1 cellular context compared by ENCODE assay signal in the genomic region with DNA sequence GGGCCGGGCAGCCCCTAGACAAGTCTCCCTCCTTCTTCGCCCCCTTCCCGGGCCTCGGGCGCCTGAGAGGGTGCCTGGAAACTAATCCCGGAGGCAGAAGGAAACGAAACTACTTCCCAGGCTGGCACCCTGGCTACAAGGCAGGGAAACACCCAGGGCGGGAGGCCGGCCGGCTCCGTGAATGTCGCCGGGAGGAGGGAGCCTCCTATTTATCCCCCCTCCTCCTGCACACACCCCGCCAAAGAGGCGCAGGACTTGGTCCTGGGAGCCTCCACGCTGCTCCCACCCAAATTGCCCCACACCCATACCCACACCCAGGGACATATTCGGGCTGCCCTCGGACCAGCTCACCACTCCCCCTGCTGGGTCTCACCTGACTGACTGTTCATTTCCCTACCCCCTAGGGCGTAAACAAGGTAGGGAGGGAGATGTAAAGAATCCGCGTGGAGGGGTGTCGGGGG.
TF ChIP-seq lines count a peak whose summit lies in the region.

A gene with protein sequence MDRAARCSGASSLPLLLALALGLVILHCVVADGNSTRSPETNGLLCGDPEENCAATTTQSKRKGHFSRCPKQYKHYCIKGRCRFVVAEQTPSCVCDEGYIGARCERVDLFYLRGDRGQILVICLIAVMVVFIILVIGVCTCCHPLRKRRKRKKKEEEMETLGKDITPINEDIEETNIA (minus strand): TSS at position 183 of the 461 bp plus-strand sequence. CDS start 198 bp downstream, outside the sequence.

TF ChIP-seq in HepG2, 621 proteins besides CTCF, POLR2A, EP300 and RAD21 (continued from another document and continues in another):
- TF ChIP-seq TEAD3 (CRISPR knock-in tag; optimal IDR thresholded peaks at IDR 0.05; ENCODE audit: borderline replicate concordance) = no peak
- TF ChIP-seq, protein P1, sequence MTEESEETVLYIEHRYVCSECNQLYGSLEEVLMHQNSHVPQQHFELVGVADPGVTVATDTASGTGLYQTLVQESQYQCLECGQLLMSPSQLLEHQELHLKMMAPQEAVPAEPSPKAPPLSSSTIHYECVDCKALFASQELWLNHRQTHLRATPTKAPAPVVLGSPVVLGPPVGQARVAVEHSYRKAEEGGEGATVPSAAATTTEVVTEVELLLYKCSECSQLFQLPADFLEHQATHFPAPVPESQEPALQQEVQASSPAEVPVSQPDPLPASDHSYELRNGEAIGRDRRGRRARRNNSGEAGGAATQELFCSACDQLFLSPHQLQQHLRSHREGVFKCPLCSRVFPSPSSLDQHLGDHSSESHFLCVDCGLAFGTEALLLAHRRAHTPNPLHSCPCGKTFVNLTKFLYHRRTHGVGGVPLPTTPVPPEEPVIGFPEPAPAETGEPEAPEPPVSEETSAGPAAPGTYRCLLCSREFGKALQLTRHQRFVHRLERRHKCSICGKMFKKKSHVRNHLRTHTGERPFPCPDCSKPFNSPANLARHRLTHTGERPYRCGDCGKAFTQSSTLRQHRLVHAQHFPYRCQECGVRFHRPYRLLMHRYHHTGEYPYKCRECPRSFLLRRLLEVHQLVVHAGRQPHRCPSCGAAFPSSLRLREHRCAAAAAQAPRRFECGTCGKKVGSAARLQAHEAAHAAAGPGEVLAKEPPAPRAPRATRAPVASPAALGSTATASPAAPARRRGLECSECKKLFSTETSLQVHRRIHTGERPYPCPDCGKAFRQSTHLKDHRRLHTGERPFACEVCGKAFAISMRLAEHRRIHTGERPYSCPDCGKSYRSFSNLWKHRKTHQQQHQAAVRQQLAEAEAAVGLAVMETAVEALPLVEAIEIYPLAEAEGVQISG (CRISPR knock-in tag; IDR thresholded peaks at IDR 0.05) = no peak
- no peak for TF ChIP-seq FOXA1 (IDR thresholded peaks at IDR 0.05)
- 0 out of 2 replicates have a peak, but pooled peaks have one; percentile 24 for TF ChIP-seq FOXA1 (CRISPR knock-in tag; IDR thresholded peaks at IDR 0.05)
- peak; percentile 44; the same call in 1 of the 2 replicates for TF ChIP-seq ZNF501 (CRISPR knock-in tag; IDR thresholded peaks at IDR 0.05)
- TF ChIP-seq, protein P2, sequence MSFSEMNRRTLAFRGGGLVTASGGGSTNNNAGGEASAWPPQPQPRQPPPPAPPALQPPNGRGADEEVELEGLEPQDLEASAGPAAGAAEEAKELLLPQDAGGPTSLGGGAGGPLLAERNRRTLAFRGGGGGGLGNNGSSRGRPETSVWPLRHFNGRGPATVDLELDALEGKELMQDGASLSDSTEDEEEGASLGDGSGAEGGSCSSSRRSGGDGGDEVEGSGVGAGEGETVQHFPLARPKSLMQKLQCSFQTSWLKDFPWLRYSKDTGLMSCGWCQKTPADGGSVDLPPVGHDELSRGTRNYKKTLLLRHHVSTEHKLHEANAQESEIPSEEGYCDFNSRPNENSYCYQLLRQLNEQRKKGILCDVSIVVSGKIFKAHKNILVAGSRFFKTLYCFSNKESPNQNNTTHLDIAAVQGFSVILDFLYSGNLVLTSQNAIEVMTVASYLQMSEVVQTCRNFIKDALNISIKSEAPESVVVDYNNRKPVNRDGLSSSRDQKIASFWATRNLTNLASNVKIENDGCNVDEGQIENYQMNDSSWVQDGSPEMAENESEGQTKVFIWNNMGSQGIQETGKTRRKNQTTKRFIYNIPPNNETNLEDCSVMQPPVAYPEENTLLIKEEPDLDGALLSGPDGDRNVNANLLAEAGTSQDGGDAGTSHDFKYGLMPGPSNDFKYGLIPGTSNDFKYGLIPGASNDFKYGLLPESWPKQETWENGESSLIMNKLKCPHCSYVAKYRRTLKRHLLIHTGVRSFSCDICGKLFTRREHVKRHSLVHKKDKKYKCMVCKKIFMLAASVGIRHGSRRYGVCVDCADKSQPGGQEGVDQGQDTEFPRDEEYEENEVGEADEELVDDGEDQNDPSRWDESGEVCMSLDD (CRISPR knock-in tag; IDR thresholded peaks at IDR 0.05; ENCODE audit: borderline replicate concordance) = no peak
- TF ChIP-seq, protein P3, sequence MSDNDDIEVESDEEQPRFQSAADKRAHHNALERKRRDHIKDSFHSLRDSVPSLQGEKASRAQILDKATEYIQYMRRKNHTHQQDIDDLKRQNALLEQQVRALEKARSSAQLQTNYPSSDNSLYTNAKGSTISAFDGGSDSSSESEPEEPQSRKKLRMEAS (IDR thresholded peaks at IDR 0.05) = 0 out of 2 replicates have a peak, but pooled peaks have one; percentile 4
- TF ChIP-seq, protein P4, sequence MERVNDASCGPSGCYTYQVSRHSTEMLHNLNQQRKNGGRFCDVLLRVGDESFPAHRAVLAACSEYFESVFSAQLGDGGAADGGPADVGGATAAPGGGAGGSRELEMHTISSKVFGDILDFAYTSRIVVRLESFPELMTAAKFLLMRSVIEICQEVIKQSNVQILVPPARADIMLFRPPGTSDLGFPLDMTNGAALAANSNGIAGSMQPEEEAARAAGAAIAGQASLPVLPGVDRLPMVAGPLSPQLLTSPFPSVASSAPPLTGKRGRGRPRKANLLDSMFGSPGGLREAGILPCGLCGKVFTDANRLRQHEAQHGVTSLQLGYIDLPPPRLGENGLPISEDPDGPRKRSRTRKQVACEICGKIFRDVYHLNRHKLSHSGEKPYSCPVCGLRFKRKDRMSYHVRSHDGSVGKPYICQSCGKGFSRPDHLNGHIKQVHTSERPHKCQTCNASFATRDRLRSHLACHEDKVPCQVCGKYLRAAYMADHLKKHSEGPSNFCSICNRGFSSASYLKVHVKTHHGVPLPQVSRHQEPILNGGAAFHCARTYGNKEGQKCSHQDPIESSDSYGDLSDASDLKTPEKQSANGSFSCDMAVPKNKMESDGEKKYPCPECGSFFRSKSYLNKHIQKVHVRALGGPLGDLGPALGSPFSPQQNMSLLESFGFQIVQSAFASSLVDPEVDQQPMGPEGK (CRISPR knock-in tag; IDR thresholded peaks at IDR 0.05) = peak; percentile 19; the same call in 1 of the 2 replicates
- TF ChIP-seq, protein P5, sequence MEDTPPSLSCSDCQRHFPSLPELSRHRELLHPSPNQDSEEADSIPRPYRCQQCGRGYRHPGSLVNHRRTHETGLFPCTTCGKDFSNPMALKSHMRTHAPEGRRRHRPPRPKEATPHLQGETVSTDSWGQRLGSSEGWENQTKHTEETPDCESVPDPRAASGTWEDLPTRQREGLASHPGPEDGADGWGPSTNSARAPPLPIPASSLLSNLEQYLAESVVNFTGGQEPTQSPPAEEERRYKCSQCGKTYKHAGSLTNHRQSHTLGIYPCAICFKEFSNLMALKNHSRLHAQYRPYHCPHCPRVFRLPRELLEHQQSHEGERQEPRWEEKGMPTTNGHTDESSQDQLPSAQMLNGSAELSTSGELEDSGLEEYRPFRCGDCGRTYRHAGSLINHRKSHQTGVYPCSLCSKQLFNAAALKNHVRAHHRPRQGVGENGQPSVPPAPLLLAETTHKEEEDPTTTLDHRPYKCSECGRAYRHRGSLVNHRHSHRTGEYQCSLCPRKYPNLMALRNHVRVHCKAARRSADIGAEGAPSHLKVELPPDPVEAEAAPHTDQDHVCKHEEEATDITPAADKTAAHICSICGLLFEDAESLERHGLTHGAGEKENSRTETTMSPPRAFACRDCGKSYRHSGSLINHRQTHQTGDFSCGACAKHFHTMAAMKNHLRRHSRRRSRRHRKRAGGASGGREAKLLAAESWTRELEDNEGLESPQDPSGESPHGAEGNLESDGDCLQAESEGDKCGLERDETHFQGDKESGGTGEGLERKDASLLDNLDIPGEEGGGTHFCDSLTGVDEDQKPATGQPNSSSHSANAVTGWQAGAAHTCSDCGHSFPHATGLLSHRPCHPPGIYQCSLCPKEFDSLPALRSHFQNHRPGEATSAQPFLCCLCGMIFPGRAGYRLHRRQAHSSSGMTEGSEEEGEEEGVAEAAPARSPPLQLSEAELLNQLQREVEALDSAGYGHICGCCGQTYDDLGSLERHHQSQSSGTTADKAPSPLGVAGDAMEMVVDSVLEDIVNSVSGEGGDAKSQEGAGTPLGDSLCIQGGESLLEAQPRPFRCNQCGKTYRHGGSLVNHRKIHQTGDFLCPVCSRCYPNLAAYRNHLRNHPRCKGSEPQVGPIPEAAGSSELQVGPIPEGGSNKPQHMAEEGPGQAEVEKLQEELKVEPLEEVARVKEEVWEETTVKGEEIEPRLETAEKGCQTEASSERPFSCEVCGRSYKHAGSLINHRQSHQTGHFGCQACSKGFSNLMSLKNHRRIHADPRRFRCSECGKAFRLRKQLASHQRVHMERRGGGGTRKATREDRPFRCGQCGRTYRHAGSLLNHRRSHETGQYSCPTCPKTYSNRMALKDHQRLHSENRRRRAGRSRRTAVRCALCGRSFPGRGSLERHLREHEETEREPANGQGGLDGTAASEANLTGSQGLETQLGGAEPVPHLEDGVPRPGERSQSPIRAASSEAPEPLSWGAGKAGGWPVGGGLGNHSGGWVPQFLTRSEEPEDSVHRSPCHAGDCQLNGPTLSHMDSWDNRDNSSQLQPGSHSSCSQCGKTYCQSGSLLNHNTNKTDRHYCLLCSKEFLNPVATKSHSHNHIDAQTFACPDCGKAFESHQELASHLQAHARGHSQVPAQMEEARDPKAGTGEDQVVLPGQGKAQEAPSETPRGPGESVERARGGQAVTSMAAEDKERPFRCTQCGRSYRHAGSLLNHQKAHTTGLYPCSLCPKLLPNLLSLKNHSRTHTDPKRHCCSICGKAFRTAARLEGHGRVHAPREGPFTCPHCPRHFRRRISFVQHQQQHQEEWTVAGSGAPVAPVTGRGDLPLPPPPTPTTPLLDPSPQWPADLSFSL (CRISPR knock-in tag; IDR thresholded peaks at IDR 0.05) = no peak
- TF ChIP-seq ZNF550 (CRISPR knock-in tag; IDR thresholded peaks at IDR 0.05; ENCODE audit: borderline replicate concordance) = no peak
- TF ChIP-seq, protein P6, sequence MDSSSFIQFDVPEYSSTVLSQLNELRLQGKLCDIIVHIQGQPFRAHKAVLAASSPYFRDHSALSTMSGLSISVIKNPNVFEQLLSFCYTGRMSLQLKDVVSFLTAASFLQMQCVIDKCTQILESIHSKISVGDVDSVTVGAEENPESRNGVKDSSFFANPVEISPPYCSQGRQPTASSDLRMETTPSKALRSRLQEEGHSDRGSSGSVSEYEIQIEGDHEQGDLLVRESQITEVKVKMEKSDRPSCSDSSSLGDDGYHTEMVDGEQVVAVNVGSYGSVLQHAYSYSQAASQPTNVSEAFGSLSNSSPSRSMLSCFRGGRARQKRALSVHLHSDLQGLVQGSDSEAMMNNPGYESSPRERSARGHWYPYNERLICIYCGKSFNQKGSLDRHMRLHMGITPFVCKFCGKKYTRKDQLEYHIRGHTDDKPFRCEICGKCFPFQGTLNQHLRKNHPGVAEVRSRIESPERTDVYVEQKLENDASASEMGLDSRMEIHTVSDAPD (CRISPR knock-in tag; IDR thresholded peaks at IDR 0.05) = no peak
- peak; percentile 27 for TF ChIP-seq XRCC5 (optimal IDR thresholded peaks at IDR 0.05; ENCODE audit: low read length)
- TF ChIP-seq, protein P7, sequence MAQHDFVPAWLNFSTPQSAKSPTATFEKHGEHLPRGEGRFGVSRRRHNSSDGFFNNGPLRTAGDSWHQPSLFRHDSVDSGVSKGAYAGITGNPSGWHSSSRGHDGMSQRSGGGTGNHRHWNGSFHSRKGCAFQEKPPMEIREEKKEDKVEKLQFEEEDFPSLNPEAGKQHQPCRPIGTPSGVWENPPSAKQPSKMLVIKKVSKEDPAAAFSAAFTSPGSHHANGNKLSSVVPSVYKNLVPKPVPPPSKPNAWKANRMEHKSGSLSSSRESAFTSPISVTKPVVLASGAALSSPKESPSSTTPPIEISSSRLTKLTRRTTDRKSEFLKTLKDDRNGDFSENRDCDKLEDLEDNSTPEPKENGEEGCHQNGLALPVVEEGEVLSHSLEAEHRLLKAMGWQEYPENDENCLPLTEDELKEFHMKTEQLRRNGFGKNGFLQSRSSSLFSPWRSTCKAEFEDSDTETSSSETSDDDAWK (CRISPR knock-in tag; IDR thresholded peaks at IDR 0.05) = no peak
- TF ChIP-seq HNRNPLL (IDR thresholded peaks at IDR 0.05; ENCODE audit: low read depth, low read length, poor library complexity, severe bottlenecking) = peak; percentile 2
- no peak for TF ChIP-seq SP2 (CRISPR knock-in tag; IDR thresholded peaks at IDR 0.05)
- TF ChIP-seq HNRNPL (IDR thresholded peaks at IDR 0.05; ENCODE audit: low read depth, low read length) = peak; percentile 74
- TF ChIP-seq ZNF331 (CRISPR knock-in tag; IDR thresholded peaks at IDR 0.05) = no peak
- no peak for TF ChIP-seq SP1 (IDR thresholded peaks at IDR 0.05)
- no peak for TF ChIP-seq SP1 (CRISPR knock-in tag; IDR thresholded peaks at IDR 0.05)
- TF ChIP-seq, protein P8, sequence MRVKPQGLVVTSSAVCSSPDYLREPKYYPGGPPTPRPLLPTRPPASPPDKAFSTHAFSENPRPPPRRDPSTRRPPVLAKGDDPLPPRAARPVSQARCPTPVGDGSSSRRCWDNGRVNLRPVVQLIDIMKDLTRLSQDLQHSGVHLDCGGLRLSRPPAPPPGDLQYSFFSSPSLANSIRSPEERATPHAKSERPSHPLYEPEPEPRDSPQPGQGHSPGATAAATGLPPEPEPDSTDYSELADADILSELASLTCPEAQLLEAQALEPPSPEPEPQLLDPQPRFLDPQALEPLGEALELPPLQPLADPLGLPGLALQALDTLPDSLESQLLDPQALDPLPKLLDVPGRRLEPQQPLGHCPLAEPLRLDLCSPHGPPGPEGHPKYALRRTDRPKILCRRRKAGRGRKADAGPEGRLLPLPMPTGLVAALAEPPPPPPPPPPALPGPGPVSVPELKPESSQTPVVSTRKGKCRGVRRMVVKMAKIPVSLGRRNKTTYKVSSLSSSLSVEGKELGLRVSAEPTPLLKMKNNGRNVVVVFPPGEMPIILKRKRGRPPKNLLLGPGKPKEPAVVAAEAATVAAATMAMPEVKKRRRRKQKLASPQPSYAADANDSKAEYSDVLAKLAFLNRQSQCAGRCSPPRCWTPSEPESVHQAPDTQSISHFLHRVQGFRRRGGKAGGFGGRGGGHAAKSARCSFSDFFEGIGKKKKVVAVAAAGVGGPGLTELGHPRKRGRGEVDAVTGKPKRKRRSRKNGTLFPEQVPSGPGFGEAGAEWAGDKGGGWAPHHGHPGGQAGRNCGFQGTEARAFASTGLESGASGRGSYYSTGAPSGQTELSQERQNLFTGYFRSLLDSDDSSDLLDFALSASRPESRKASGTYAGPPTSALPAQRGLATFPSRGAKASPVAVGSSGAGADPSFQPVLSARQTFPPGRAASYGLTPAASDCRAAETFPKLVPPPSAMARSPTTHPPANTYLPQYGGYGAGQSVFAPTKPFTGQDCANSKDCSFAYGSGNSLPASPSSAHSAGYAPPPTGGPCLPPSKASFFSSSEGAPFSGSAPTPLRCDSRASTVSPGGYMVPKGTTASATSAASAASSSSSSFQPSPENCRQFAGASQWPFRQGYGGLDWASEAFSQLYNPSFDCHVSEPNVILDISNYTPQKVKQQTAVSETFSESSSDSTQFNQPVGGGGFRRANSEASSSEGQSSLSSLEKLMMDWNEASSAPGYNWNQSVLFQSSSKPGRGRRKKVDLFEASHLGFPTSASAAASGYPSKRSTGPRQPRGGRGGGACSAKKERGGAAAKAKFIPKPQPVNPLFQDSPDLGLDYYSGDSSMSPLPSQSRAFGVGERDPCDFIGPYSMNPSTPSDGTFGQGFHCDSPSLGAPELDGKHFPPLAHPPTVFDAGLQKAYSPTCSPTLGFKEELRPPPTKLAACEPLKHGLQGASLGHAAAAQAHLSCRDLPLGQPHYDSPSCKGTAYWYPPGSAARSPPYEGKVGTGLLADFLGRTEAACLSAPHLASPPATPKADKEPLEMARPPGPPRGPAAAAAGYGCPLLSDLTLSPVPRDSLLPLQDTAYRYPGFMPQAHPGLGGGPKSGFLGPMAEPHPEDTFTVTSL (CRISPR knock-in tag; IDR thresholded peaks at IDR 0.05; ENCODE audit: borderline replicate concordance) = no peak
